ENCODE assay signal across 1 cellular context in the genomic region with DNA sequence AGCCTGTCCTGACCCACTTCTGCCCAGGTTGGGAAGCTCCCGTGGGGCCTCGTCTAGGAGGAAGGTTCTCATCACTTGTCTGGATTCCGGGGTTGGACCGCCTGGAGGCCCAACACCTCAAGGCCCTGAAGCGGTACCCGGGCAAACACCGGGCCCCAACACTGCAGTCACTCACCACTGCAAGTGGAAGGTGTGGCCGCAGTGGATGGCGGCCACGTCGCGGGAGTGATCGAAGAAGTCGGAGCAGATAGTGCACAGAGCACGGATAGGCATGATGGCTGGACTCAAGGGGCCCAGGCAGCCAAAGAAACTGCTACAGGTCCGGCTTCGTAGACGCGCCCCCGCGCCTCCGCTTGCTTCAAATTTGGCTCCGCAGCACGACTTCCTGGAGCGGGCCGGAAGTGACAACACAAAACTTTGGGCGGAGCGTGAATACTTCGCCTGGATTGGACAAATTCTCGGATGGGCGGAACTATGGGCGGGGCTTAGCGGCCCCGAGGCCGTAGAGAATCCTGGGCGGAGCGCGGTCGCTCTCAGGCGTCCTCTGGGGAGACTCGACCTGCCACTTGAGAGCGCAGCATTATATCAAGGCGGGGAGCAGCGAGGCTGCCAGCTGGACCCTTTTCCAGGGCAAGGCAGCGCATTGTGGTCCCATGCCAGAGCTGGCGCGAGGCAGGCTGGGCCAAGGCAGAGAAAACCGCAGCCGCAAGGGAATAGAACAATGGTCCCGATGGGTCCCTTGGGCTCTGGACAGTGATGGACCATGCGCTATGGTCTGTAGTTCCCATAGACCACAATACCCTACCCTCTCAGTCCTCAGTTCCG.
TF ChIP-seq lines count a peak whose summit lies in the region.

A gene with protein sequence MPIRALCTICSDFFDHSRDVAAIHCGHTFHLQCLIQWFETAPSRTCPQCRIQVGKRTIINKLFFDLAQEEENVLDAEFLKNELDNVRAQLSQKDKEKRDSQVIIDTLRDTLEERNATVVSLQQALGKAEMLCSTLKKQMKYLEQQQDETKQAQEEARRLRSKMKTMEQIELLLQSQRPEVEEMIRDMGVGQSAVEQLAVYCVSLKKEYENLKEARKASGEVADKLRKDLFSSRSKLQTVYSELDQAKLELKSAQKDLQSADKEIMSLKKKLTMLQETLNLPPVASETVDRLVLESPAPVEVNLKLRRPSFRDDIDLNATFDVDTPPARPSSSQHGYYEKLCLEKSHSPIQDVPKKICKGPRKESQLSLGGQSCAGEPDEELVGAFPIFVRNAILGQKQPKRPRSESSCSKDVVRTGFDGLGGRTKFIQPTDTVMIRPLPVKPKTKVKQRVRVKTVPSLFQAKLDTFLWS (minus strand): TSS at position 384 of the 825 bp plus-strand sequence. CDS start 111 bp downstream, at position 273.

TF ChIP-seq in HEK293, 187 proteins besides CTCF, POLR2A, EP300 and RAD21 (continued from another document and continues in another):
- TF ChIP-seq, protein P1, sequence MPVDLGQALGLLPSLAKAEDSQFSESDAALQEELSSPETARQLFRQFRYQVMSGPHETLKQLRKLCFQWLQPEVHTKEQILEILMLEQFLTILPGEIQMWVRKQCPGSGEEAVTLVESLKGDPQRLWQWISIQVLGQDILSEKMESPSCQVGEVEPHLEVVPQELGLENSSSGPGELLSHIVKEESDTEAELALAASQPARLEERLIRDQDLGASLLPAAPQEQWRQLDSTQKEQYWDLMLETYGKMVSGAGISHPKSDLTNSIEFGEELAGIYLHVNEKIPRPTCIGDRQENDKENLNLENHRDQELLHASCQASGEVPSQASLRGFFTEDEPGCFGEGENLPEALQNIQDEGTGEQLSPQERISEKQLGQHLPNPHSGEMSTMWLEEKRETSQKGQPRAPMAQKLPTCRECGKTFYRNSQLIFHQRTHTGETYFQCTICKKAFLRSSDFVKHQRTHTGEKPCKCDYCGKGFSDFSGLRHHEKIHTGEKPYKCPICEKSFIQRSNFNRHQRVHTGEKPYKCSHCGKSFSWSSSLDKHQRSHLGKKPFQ (tag by site-specific recombination; IDR thresholded peaks at IDR 0.05), result no peak
- TF ChIP-seq ZNF473 (tag by site-specific recombination; IDR thresholded peaks at IDR 0.05), result no peak
- no peak for TF ChIP-seq ZBTB8A (tag by site-specific recombination; IDR thresholded peaks at IDR 0.05)
- TF ChIP-seq ZNF140 (tag by site-specific recombination; IDR thresholded peaks at IDR 0.05), result no peak
- TF ChIP-seq ZNF169 (tag by site-specific recombination; IDR thresholded peaks at IDR 0.05), result no peak
- no peak for TF ChIP-seq OSR2 (tag by site-specific recombination; IDR thresholded peaks at IDR 0.05)
- TF ChIP-seq, protein P2, sequence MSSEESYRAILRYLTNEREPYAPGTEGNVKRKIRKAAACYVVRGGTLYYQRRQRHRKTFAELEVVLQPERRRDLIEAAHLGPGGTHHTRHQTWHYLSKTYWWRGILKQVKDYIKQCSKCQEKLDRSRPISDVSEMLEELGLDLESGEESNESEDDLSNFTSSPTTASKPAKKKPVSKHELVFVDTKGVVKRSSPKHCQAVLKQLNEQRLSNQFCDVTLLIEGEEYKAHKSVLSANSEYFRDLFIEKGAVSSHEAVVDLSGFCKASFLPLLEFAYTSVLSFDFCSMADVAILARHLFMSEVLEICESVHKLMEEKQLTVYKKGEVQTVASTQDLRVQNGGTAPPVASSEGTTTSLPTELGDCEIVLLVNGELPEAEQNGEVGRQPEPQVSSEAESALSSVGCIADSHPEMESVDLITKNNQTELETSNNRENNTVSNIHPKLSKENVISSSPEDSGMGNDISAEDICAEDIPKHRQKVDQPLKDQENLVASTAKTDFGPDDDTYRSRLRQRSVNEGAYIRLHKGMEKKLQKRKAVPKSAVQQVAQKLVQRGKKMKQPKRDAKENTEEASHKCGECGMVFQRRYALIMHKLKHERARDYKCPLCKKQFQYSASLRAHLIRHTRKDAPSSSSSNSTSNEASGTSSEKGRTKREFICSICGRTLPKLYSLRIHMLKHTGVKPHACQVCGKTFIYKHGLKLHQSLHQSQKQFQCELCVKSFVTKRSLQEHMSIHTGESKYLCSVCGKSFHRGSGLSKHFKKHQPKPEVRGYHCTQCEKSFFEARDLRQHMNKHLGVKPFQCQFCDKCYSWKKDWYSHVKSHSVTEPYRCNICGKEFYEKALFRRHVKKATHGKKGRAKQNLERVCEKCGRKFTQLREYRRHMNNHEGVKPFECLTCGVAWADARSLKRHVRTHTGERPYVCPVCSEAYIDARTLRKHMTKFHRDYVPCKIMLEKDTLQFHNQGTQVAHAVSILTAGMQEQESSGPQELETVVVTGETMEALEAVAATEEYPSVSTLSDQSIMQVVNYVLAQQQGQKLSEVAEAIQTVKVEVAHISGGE (tag by site-specific recombination; conservative IDR thresholded peaks at IDR 0.05; ENCODE audit: low read depth), result peak; percentile 94
- no peak for TF ChIP-seq ZNF623 (tag by site-specific recombination; IDR thresholded peaks at IDR 0.05)
- TF ChIP-seq ZEB2 (tag by site-specific recombination; IDR thresholded peaks at IDR 0.05), result no peak; the same call in 1 of the 2 replicates
- TF ChIP-seq, protein P3, sequence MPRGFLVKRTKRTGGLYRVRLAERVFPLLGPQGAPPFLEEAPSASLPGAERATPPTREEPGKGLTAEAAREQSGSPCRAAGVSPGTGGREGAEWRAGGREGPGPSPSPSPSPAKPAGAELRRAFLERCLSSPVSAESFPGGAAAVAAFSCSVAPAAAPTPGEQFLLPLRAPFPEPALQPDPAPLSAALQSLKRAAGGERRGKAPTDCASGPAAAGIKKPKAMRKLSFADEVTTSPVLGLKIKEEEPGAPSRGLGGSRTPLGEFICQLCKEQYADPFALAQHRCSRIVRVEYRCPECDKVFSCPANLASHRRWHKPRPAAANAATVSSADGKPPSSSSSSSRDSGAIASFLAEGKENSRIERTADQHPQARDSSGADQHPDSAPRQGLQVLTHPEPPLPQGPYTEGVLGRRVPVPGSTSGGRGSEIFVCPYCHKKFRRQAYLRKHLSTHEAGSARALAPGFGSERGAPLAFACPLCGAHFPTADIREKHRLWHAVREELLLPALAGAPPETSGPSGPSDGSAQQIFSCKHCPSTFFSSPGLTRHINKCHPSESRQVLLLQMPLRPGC (tag by site-specific recombination; IDR thresholded peaks at IDR 0.05), result no peak
- no peak for TF ChIP-seq ZNF416 (tag by site-specific recombination; IDR thresholded peaks at IDR 0.05)
- peak; percentile 56; the same call in 1 of the 2 replicates for TF ChIP-seq KLF9 (tag by site-specific recombination; IDR thresholded peaks at IDR 0.05; ENCODE audit: low read depth)
- no peak for TF ChIP-seq ZFHX2 (tag by site-specific recombination; conservative IDR thresholded peaks at IDR 0.05)
- TF ChIP-seq ZNF768 (tag by site-specific recombination; IDR thresholded peaks at IDR 0.05), result no peak
- TF ChIP-seq ZNF174 (tag by site-specific recombination; IDR thresholded peaks at IDR 0.05), result no peak
- no peak for TF ChIP-seq ZNF600 (tag by site-specific recombination; IDR thresholded peaks at IDR 0.05)
- TF ChIP-seq TRIM28 (IDR thresholded peaks at IDR 0.05; ENCODE audit: borderline replicate concordance, low read length), result peak; percentile 56; the same call in 1 of the 2 replicates
- TF ChIP-seq ZNF510 (tag by site-specific recombination; IDR thresholded peaks at IDR 0.05; ENCODE audit: insufficient replicate concordance), result no peak
- TF ChIP-seq ZNF211 (tag by site-specific recombination; IDR thresholded peaks at IDR 0.05; ENCODE audit: low read depth), result no peak
- TF ChIP-seq, protein P4, sequence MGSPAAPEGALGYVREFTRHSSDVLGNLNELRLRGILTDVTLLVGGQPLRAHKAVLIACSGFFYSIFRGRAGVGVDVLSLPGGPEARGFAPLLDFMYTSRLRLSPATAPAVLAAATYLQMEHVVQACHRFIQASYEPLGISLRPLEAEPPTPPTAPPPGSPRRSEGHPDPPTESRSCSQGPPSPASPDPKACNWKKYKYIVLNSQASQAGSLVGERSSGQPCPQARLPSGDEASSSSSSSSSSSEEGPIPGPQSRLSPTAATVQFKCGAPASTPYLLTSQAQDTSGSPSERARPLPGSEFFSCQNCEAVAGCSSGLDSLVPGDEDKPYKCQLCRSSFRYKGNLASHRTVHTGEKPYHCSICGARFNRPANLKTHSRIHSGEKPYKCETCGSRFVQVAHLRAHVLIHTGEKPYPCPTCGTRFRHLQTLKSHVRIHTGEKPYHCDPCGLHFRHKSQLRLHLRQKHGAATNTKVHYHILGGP (tag by site-specific recombination; IDR thresholded peaks at IDR 0.05), result no peak
- no peak for TF ChIP-seq ZNF621 (tag by site-specific recombination; IDR thresholded peaks at IDR 0.05)
- 0 out of 2 replicates have a peak, but pooled peaks have one; percentile 11 for TF ChIP-seq YY2 (tag by site-specific recombination; IDR thresholded peaks at IDR 0.05)
- TF ChIP-seq, protein P5, sequence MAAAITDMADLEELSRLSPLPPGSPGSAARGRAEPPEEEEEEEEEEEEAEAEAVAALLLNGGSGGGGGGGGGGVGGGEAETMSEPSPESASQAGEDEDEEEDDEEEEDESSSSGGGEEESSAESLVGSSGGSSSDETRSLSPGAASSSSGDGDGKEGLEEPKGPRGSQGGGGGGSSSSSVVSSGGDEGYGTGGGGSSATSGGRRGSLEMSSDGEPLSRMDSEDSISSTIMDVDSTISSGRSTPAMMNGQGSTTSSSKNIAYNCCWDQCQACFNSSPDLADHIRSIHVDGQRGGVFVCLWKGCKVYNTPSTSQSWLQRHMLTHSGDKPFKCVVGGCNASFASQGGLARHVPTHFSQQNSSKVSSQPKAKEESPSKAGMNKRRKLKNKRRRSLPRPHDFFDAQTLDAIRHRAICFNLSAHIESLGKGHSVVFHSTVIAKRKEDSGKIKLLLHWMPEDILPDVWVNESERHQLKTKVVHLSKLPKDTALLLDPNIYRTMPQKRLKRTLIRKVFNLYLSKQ (tag by site-specific recombination; IDR thresholded peaks at IDR 0.05; ENCODE audit: borderline replicate concordance), result no peak
- TF ChIP-seq ZXDB (tag by site-specific recombination; IDR thresholded peaks at IDR 0.05), result peak; percentile 35; the same call in 1 of the 2 replicates
- TF ChIP-seq, protein P6, sequence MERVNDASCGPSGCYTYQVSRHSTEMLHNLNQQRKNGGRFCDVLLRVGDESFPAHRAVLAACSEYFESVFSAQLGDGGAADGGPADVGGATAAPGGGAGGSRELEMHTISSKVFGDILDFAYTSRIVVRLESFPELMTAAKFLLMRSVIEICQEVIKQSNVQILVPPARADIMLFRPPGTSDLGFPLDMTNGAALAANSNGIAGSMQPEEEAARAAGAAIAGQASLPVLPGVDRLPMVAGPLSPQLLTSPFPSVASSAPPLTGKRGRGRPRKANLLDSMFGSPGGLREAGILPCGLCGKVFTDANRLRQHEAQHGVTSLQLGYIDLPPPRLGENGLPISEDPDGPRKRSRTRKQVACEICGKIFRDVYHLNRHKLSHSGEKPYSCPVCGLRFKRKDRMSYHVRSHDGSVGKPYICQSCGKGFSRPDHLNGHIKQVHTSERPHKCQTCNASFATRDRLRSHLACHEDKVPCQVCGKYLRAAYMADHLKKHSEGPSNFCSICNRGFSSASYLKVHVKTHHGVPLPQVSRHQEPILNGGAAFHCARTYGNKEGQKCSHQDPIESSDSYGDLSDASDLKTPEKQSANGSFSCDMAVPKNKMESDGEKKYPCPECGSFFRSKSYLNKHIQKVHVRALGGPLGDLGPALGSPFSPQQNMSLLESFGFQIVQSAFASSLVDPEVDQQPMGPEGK (tag by site-specific recombination; IDR thresholded peaks at IDR 0.05), result peak; percentile 35; the same call in 1 of the 2 replicates
- TF ChIP-seq, protein P7, sequence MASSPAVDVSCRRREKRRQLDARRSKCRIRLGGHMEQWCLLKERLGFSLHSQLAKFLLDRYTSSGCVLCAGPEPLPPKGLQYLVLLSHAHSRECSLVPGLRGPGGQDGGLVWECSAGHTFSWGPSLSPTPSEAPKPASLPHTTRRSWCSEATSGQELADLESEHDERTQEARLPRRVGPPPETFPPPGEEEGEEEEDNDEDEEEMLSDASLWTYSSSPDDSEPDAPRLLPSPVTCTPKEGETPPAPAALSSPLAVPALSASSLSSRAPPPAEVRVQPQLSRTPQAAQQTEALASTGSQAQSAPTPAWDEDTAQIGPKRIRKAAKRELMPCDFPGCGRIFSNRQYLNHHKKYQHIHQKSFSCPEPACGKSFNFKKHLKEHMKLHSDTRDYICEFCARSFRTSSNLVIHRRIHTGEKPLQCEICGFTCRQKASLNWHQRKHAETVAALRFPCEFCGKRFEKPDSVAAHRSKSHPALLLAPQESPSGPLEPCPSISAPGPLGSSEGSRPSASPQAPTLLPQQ (tag by site-specific recombination; IDR thresholded peaks at IDR 0.05), result 0 out of 2 replicates have a peak, but pooled peaks have one; percentile 42
- no peak for TF ChIP-seq WT1 (tag by site-specific recombination; IDR thresholded peaks at IDR 0.05)
- TF ChIP-seq BCL11A (tag by site-specific recombination; IDR thresholded peaks at IDR 0.05; ENCODE audit: low read depth), result no peak
- no peak for TF ChIP-seq ZNF549 (tag by site-specific recombination; IDR thresholded peaks at IDR 0.05)
- no peak for TF ChIP-seq ZNF2 (tag by site-specific recombination; IDR thresholded peaks at IDR 0.05)
- no peak for TF ChIP-seq ZNF155 (tag by site-specific recombination; IDR thresholded peaks at IDR 0.05)
- TF ChIP-seq, protein P8, sequence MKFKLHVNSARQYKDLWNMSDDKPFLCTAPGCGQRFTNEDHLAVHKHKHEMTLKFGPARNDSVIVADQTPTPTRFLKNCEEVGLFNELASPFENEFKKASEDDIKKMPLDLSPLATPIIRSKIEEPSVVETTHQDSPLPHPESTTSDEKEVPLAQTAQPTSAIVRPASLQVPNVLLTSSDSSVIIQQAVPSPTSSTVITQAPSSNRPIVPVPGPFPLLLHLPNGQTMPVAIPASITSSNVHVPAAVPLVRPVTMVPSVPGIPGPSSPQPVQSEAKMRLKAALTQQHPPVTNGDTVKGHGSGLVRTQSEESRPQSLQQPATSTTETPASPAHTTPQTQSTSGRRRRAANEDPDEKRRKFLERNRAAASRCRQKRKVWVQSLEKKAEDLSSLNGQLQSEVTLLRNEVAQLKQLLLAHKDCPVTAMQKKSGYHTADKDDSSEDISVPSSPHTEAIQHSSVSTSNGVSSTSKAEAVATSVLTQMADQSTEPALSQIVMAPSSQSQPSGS (tag by site-specific recombination; IDR thresholded peaks at IDR 0.05; ENCODE audit: low read depth), result no peak
- TF ChIP-seq, protein P9, sequence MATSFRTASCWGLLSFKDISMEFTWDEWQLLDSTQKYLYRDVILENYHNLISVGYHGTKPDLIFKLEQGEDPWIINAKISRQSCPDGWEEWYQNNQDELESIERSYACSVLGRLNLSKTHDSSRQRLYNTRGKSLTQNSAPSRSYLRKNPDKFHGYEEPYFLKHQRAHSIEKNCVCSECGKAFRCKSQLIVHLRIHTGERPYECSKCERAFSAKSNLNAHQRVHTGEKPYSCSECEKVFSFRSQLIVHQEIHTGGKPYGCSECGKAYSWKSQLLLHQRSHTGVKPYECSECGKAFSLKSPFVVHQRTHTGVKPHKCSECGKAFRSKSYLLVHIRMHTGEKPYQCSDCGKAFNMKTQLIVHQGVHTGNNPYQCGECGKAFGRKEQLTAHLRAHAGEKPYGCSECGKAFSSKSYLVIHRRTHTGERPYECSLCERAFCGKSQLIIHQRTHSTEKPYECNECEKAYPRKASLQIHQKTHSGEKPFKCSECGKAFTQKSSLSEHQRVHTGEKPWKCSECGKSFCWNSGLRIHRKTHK (tag by site-specific recombination; IDR thresholded peaks at IDR 0.05), result no peak
- no peak for TF ChIP-seq ZNF292 (tag by site-specific recombination; IDR thresholded peaks at IDR 0.05; ENCODE audit: borderline replicate concordance, low read depth)
- no peak for TF ChIP-seq ZNF239 (tag by site-specific recombination; IDR thresholded peaks at IDR 0.05)
- no peak for TF ChIP-seq ZNF132 (tag by site-specific recombination; IDR thresholded peaks at IDR 0.05; ENCODE audit: borderline replicate concordance)
- no peak for TF ChIP-seq ZNF138 (tag by site-specific recombination; IDR thresholded peaks at IDR 0.05; ENCODE audit: borderline replicate concordance)
- TF ChIP-seq ZNF214 (tag by site-specific recombination; IDR thresholded peaks at IDR 0.05; ENCODE audit: borderline replicate concordance), result no peak
- TF ChIP-seq ZNF114 (tag by site-specific recombination; IDR thresholded peaks at IDR 0.05), result no peak
- TF ChIP-seq KLF1 (tag by site-specific recombination; IDR thresholded peaks at IDR 0.05), result no peak; the same call in 1 of the 2 replicates
